In the genomic region with DNA sequence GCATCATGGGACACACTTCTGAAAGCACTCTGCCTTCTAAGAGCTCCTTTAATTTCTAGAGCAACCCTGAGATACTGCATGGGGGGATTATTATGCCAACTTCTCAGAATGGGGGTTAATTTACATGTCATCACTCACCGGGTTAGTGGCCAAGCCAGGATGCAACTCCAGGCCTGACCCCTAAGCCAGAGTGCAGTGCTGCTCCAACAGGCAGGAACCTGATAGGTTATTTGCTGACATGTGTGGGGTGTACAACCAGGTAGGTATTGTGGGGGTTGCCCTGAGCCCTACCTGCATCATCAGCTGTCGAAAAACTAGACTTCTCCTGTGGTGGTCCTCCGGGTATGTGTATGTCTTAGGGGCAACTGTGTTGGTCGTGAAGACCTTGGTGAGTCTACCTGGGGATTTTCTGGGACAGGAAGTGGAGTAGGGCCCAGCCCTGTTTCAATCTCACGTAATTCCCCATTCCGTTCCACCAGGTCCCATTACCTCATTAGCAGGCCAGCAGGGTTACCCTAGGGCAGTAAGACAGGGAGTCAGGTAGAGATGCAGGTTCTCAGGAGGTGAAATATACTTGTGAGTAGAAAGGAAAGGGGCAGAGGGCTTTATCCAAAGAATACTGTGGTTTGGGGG, we compare ENCODE assay signal across 19 cellular contexts. TPM values are rescaled to one million over a fixed set of nuclear protein-coding genes. Genes with fewer than 3 reads are reported as not detected.
DNase-seq lines count a peak whose midpoint lies in the region; ATAC-seq, FAIRE-seq and TF ChIP-seq lines count a peak whose summit lies in the region.
"Had no signal": no experiment of that assay in that cellular context is flagged by ENCODE, and none has a peak within 500 bp of the region (broad histone marks: within the 10 kb centered on the region; RNA-seq: fewer than 3 reads in every experiment).

No MANE protein-coding gene starts in this region.

- in situ Hi-C loops in GM12878 (cut with MboI): no loop called here

- no peak overlapping the region for H2AFZ ChIP-seq in GM12878 (ENCODE audit: control insufficient read depth, low read depth, low read length)
- H2AFZ ChIP-seq: GM23338 had no signal

- no peak for TF ChIP-seq POLR2A in GM12878 (IDR thresholded peaks at IDR 0.05; ENCODE audit: low read depth, low read length)
- TF ChIP-seq POLR2A in sigmoid colon (IDR thresholded peaks at IDR 0.05): no peak

- TF ChIP-seq CTCF in GM12865 (IDR thresholded peaks at IDR 0.05; ENCODE audit: insufficient read depth, low read depth, low read length, missing control alignments) (no peak), GM12878 (IDR thresholded peaks at IDR 0.05 in 2 of 3, conservative IDR thresholded peaks at IDR 0.05 in 1 of 3; ENCODE audit: control insufficient read depth in 2 of 3, extremely low read depth in 1 of 3, insufficient read depth in 1 of 3, low read depth in 3 of 3, low read length in 3 of 3) (no peak), sigmoid colon (IDR thresholded peaks at IDR 0.05) (no peak)

- 29% methylated on average over 6 of the region's 6 CpGs for WGBS in GM12878 (ENCODE audit: insufficient coverage, insufficient replicate concordance, low lambda C conversion rate, missing lambda C conversion rate)
- 87 to 89% methylated on average over 6 of the region's 6 CpGs for WGBS in sigmoid colon, 2 donors

- FAIRE-seq in GM12878 (lab: Jason Lieb, UNC): no peak
- FAIRE-seq: A549, G401.6, GM12891 had no signal

- BruUV-seq in GM12878 (replicated peaks; lab: Mats Ljungman, UMichigan): no TSS peak

- H3K4me2 ChIP-seq in GM12878 (ENCODE audit: control insufficient read depth, insufficient read depth): no peak overlapping the region
- H3K4me2 ChIP-seq: A549, GM23338 had no signal

- RAD21 ChIA-PET in GM12878 (lab: Charles Lee; ENCODE audit: unreplicated experiment): no interaction called here

- H3K9me3 ChIP-seq in GM12878 (replicated peaks; ENCODE audit: control insufficient read depth, insufficient read depth, low read length) (no peaks in the 10 kb centered on the region), sigmoid colon (no peaks in the 10 kb centered on the region)
- H3K9me3 ChIP-seq: A549 had no signal

- DNase-seq in activated CD8-positive, alpha-beta memory T cell treated with anti-CD3 and anti-CD28 coated beads for 24 hours: peak; percentile 47
- DNase-seq in activated CD8-positive, alpha-beta memory T cell treated with anti-CD3 and anti-CD28 coated beads, Interleukin-2, amount 50 U/mL, for 48 hours: no peak
- DNase-seq in GM12865 (ENCODE audit: low read depth) (peak; percentile 12), GM12878 (ENCODE audit: low read depth, low spot score) (no peak), sigmoid colon (peak; percentile 45), posterior vena cava (ENCODE audit: low spot score) (no peak), germinal center (ENCODE audit: low spot score) (no peak), AG20443 (ENCODE audit: low spot score) (no peak)
- DNase-seq: C1 segment of cervical spinal cord, DND-41, KBM-7, NCI-H1436, NCI-H2029, NCI-H748 treated with DMSO at 0.1 percent for 48 hours, OCI-M1 had no signal

- H3K4me1 ChIP-seq in GM12878 (ENCODE audit: control insufficient read depth, insufficient read depth, low read length) (peaks cover 9% of the 10 kb centered on the region), sigmoid colon (peaks cover 0 to 4% (median 2%) of the 10 kb centered on the region in 4 donors)
- H3K4me1 ChIP-seq: A549 had no signal

- TF ChIP-seq EP300 in GM12878 (IDR thresholded peaks at IDR 0.05; ENCODE audit: borderline replicate concordance in 1 of 2, control insufficient read depth in 1 of 2, low read depth in 2 of 2, low read length in 2 of 2) (no peak), sigmoid colon (IDR thresholded peaks at IDR 0.05) (no peak)

- H4K20me1 ChIP-seq in GM12878 (ENCODE audit: control insufficient read depth, insufficient read depth): no peaks in the 10 kb centered on the region

- H3K9ac ChIP-seq in GM12878 (ENCODE audit: control insufficient read depth, insufficient read depth, low read length): no peak overlapping the region

- no peak overlapping the region for H3K4me3 ChIP-seq in GM12865 (ENCODE audit: low read depth, low read length)
- H3K4me3 ChIP-seq in GM12878: no peak overlapping the region
- no peak overlapping the region for H3K4me3 ChIP-seq in sigmoid colon
- H3K4me3 ChIP-seq: A549, GM23338 had no signal

- H3K27ac ChIP-seq in GM12878 (ENCODE audit: control insufficient read depth, insufficient read depth) (no peak overlapping the region), sigmoid colon (no peak overlapping the region)
- H3K27ac ChIP-seq: A549 had no signal

- H3K36me3 ChIP-seq in GM12878 (ENCODE audit: control insufficient read depth in 2 of 2, insufficient read depth in 2 of 2, low read length in 1 of 2) (peaks cover 36 to 41% of the 10 kb centered on the region in 2 experiments; a peak in 3 of 4 replicates), sigmoid colon (peaks cover 33 to 92% (median 66%) of the 10 kb centered on the region in 4 donors)

- CTCF ChIA-PET in GM12878 (lab: Yijun Ruan, JAX): no interaction called here

- intact Hi-C loops in GM12878 (cut with micrococcal nuclease; ENCODE audit: unreplicated experiment): no loop called here
- intact Hi-C loops in sigmoid colon (cut with DNase I): no loop called here
- intact Hi-C loops in posterior vena cava (cut with DNase I): no loop called here

- H3K79me2 ChIP-seq in GM12878 (ENCODE audit: control insufficient read depth, insufficient read depth, low read length): no peaks in the 10 kb centered on the region

- SMC1A ChIA-PET in GM12878 (lab: Charles Lee; ENCODE audit: uncharacterized antibody, unreplicated experiment): interaction anchor here (0.6 kb wide), 1 partner anchor 97 kb away, joined by 3 read pairs; no protein-coding TSS in a partner anchor

- H3K27me3 ChIP-seq in GM12878 (replicated peaks in 1 of 2; ENCODE audit: control insufficient read depth in 2 of 2, insufficient read depth in 2 of 2, low read length in 1 of 2) (no peaks in the 10 kb centered on the region), sigmoid colon (no peaks in the 10 kb centered on the region)

- no peak; the same call in 1 of the 3 replicates for ATAC-seq in GM12878
- ATAC-seq: A549, GM23338 had no signal

- no peak for TF ChIP-seq RAD21 in GM12878 (IDR thresholded peaks at IDR 0.05; ENCODE audit: insufficient read depth, low read depth, low read length)

- POLR2A ChIA-PET in GM12878 (lab: Charles Lee): no interaction called here

TF ChIP-seq in GM12878, 131 proteins besides CTCF, POLR2A, EP300 and RAD21:
- no peak for TF ChIP-seq SRF (IDR thresholded peaks at IDR 0.05; ENCODE audit: low read depth in 2 of 2, low read length in 2 of 2)
- peak; percentile 33; the same call in 1 of the 2 replicates for TF ChIP-seq CREM (IDR thresholded peaks at IDR 0.05; ENCODE audit: low read depth)

RNA-seq across cellular contexts. Expression of a gene that starts 56.7 kb away (rescaled TPM):
- total RNA-seq in GM12878 (2013; cell fraction: nucleolus; rRNA removed): 249 and 264 TPM in 2 replicates
- total RNA-seq in GM12878 (2014; rRNA removed): 222 and 237 TPM in 2 replicates
- 187 TPM in 2 replicates for total RNA-seq in GM12878 (2014; rRNA removed; fragmentation: Illumina TruSeq; extraction: Trizol)
- total RNA-seq in GM12878 (2021): 196 and 198 TPM in 2 replicates
- 59.6 TPM for polyA plus RNA-seq in GM12878 (2011; ENCODE audit: low read depth)
- polyA plus RNA-seq in GM12878 (2011; rRNA removed): 140 and 160 TPM in 2 replicates
- polyA plus RNA-seq in GM12878 (2011; cell fraction: cytosol; rRNA removed): 147 and 202 TPM in 2 replicates
- polyA plus RNA-seq in GM12878 (2011; cell fraction: nucleus; rRNA removed): 281 and 380 TPM in 2 replicates
- 89.0 and 90.7 TPM in 2 replicates for polyA plus RNA-seq in GM12878 (2012)
- 185 and 227 TPM in 2 replicates for polyA plus RNA-seq in GM12878 (2014; fragmentation: Illumina TruSeq; extraction: Trizol)
- polyA plus RNA-seq in GM12878 (2014; fragmentation: Nextera tagmentation; extraction: Ambion mirVana): 10 to 100 TPM; 45.7 to 77.2 TPM
- 195 and 201 TPM in 2 replicates for polyA plus RNA-seq in GM12878 (2014; rRNA removed)
- polyA plus RNA-seq in GM12878 (2016; fragmentation: Nextera tagmentation; extraction: Ambion mirVana): 100 to 1,000 TPM; 224 to 230 TPM
- 100 and 128 TPM in 2 replicates for polyA minus RNA-seq in GM12878 (2011; rRNA and poly(A)+ RNA removed)
- polyA minus RNA-seq in GM12878 (2011; cell fraction: cytosol; rRNA and poly(A)+ RNA removed): 41.8 and 48.6 TPM in 2 replicates
- polyA minus RNA-seq in GM12878 (2011; cell fraction: nucleus; rRNA and poly(A)+ RNA removed): 101 and 204 TPM in 2 replicates
- 100 to 1,000 TPM; 153 to 191 (median 179) TPM for total RNA-seq in sigmoid colon
- polyA plus RNA-seq in sigmoid colon: 100 to 1,000 TPM; 123 to 202 (median 175) TPM
- total RNA-seq in posterior vena cava: 10 to 100 TPM; 98.0 to 99.6 TPM

Comparison
In these comparisons a context has a peak if more than half of its experiments do, and no peak if none do; other contexts are left out.
1. DNase-seq: peak in activated CD8-positive, alpha-beta memory T cell treated with anti-CD3 and anti-CD28 coated beads for 24 hours (single experiment), GM12865 (single experiment) and sigmoid colon (single experiment); none in activated CD8-positive, alpha-beta memory T cell treated with anti-CD3 and anti-CD28 coated beads, Interleukin-2, amount 50 U/mL, for 48 hours (single experiment), GM12878 (single experiment), posterior vena cava (single experiment), germinal center (single experiment) and AG20443 (single experiment).